ENCODE assay signal across 17 cellular contexts in genomic region chr2:99811544-99811943, GRCh38.
DNase-seq lines count a peak whose midpoint lies in the region; ATAC-seq, FAIRE-seq and TF ChIP-seq lines count a peak whose summit lies in the region.
"Had no signal": no experiment of that assay in that cellular context is flagged by ENCODE, and none has a peak within 500 bp of the region (broad histone marks: within the 10 kb centered on the region; RNA-seq: fewer than 3 reads in every experiment).

No MANE protein-coding gene starts in this region.

- DNase-seq in AG08395 (ENCODE audit: low spot score) (peak; percentile 63), HS-27A (ENCODE audit: low read depth) (peak; percentile 91), amniotic stem cell (lab: John Stamatoyannopoulos, UW) (peak; percentile 37), glomerular visceral epithelial cell (ENCODE audit: extremely low spot score) (peak; percentile 78), D721Med (ENCODE audit: insufficient read length, low spot score) (no peak), putamen (ENCODE audit: low spot score) (no peak), GM19240 (ENCODE audit: insufficient read length, low spot score) (no peak)
- DNase-seq: activated CD4-positive, CD25-positive, alpha-beta regulatory T cell treated with anti-CD3 and anti-CD28 coated beads, Interleukin-2, amount 50 U/mL, for 72 hours; activated naive CD4-positive, alpha-beta T cell treated with anti-CD3 and anti-CD28 coated beads, Interleukin-2, amount 50 U/mL, for 16 hours; immature natural killer cell; Karpas-422; NCI-H1694; stimulated activated CD8-positive, alpha-beta memory T cell treated with anti-CD3 and anti-CD28 coated beads, Interleukin-4, amount 100 ng/mL, for 48 hours; T-helper 17 cell had no signal

- TF ChIP-seq CTCF in D721Med (IDR thresholded peaks at IDR 0.05; ENCODE audit: insufficient read depth, missing control alignments) = no peak

- no peak for FAIRE-seq in D721Med (lab: Jason Lieb, UNC)
- FAIRE-seq: endometrium had no signal

- ATAC-seq in HG02938 (IDR thresholded peaks at IDR 0.05; ENCODE audit: unreplicated experiment) = no peak
- ATAC-seq: HCT116, T-helper 17 cell had no signal

Comparison
In these comparisons a context has a peak if more than half of its experiments do, and no peak if none do; other contexts are left out.
1. DNase-seq: peak in AG08395 (single experiment), HS-27A (single experiment), amniotic stem cell (single experiment) and glomerular visceral epithelial cell (single experiment); none in D721Med (single experiment), putamen (single experiment) and GM19240 (single experiment).